ENCODE assay signal across 7 cellular contexts in genomic region chr14:24179961-24180726, GRCh38. TPM values are rescaled to one million over a fixed set of nuclear protein-coding genes. Genes with fewer than 3 reads are reported as not detected.
DNase-seq lines count a peak whose midpoint lies in the region; ATAC-seq and TF ChIP-seq lines count a peak whose summit lies in the region.

No MANE protein-coding gene starts in this region.

- H3K27ac Mint-ChIP-seq in stimulated activated effector memory CD8-positive, alpha-beta T cell treated with anti-CD3 and anti-CD28 coated beads, Interleukin-12 subunit alpha, Interleukin-12 subunit beta, amount 100 ng/mL, for 72 hours: peak overlapping the region; percentile 85

- H3K27ac ChIP-seq in right atrium auricular region: peak overlapping the region; percentile 48

- no peak overlapping the region for H3K4me3 Mint-ChIP-seq in stimulated activated effector memory CD8-positive, alpha-beta T cell treated with anti-CD3 and anti-CD28 coated beads, Interleukin-12 subunit alpha, Interleukin-12 subunit beta, amount 100 ng/mL, for 72 hours

- ATAC-seq in stimulated activated effector memory CD8-positive, alpha-beta T cell treated with anti-CD3 and anti-CD28 coated beads, Interleukin-12 subunit alpha, Interleukin-12 subunit beta, amount 100 ng/mL, for 72 hours: peak; percentile 27
- no peak for ATAC-seq in HG03045 (IDR thresholded peaks at IDR 0.05; ENCODE audit: unreplicated experiment)
- no peak for ATAC-seq in GM18520 (IDR thresholded peaks at IDR 0.05; ENCODE audit: unreplicated experiment)

- peaks cover 98% of the 10 kb centered on the region for H3K36me3 Mint-ChIP-seq in stimulated activated effector memory CD8-positive, alpha-beta T cell treated with anti-CD3 and anti-CD28 coated beads, Interleukin-12 subunit alpha, Interleukin-12 subunit beta, amount 100 ng/mL, for 72 hours

- H3K9me3 ChIP-seq in adipocyte (ENCODE audit: control insufficient read depth, low read length): no peaks in the 10 kb centered on the region
- no peaks in the 10 kb centered on the region for H3K9me3 ChIP-seq in right atrium auricular region

- H3K27me3 ChIP-seq in adipocyte (replicated peaks; ENCODE audit: control insufficient read depth, insufficient read depth, low read length): no peaks in the 10 kb centered on the region
- no peaks in the 10 kb centered on the region for H3K27me3 ChIP-seq in right atrium auricular region

- H3K36me3 ChIP-seq in adipocyte (ENCODE audit: control insufficient read depth, insufficient read depth, low read length, severe bottlenecking): peaks cover 76% of the 10 kb centered on the region
- peaks cover 39% of the 10 kb centered on the region for H3K36me3 ChIP-seq in right atrium auricular region

- peaks cover 25% of the 10 kb centered on the region for H3K4me1 Mint-ChIP-seq in stimulated activated effector memory CD8-positive, alpha-beta T cell treated with anti-CD3 and anti-CD28 coated beads, Interleukin-12 subunit alpha, Interleukin-12 subunit beta, amount 100 ng/mL, for 72 hours

- peak overlapping the region; percentile 53 for H3K9ac ChIP-seq in adipocyte (ENCODE audit: low read length)

- peak; percentile 42 for DNase-seq in HFF-Myc (ENCODE audit: extremely low read depth, low read depth)
- peak; percentile 59 for DNase-seq in adipocyte (ENCODE audit: low read depth)
- DNase-seq in right atrium auricular region (ENCODE audit: low spot score): peak; percentile 66
- no peak for DNase-seq in stimulated activated effector memory CD8-positive, alpha-beta T cell treated with anti-CD3 and anti-CD28 coated beads, Interleukin-12 subunit alpha, Interleukin-12 subunit beta, amount 100 ng/mL, for 72 hours (ENCODE audit: low spot score in 2 of 2)
- DNase-seq in stimulated activated naive CD4-positive, alpha-beta T cell (lab: John Stamatoyannopoulos, UW): no peak

- H3K4me1 ChIP-seq in adipocyte (ENCODE audit: control insufficient read depth, insufficient read depth, low read length) (peaks cover 16% of the 10 kb centered on the region), right atrium auricular region (peaks cover 0 to 10% of the 10 kb centered on the region in 2 donors)

- no peak for TF ChIP-seq CTCF in HFF-Myc (IDR thresholded peaks at IDR 0.05; ENCODE audit: low read depth, low read length, missing control alignments)
- TF ChIP-seq CTCF in right atrium auricular region (IDR thresholded peaks at IDR 0.05): no peak

- no peak overlapping the region for H3K4me3 ChIP-seq in HFF-Myc (replicated peaks; ENCODE audit: low read depth, low read length)
- no peak overlapping the region for H3K4me3 ChIP-seq in adipocyte (ENCODE audit: low read length)
- no peak overlapping the region for H3K4me3 ChIP-seq in right atrium auricular region

- H3K9me3 Mint-ChIP-seq in stimulated activated effector memory CD8-positive, alpha-beta T cell treated with anti-CD3 and anti-CD28 coated beads, Interleukin-12 subunit alpha, Interleukin-12 subunit beta, amount 100 ng/mL, for 72 hours: no peaks in the 10 kb centered on the region

RNA-seq across cellular contexts. Expression of gene REC8, which starts 8.3 kb away (rescaled TPM):
- 1 to 10 TPM; 3.8 to 5.6 TPM for total RNA-seq in right atrium auricular region

RNA-seq across cellular contexts. Expression of gene IPO4, which starts 8.5 kb away (rescaled TPM):
- total RNA-seq in right atrium auricular region: 10 to 100 TPM; 12.1 to 15.7 TPM

RNA-seq across cellular contexts. Expression of gene TM9SF1, which starts 15.1 kb away (rescaled TPM):
- 10 to 100 TPM; 23.5 to 42.7 TPM for total RNA-seq in right atrium auricular region

RNA-seq across cellular contexts. Expression of gene IRF9, which starts 19.1 kb away (rescaled TPM):
- 10 to 100 TPM; 29.2 to 33.1 TPM for total RNA-seq in right atrium auricular region

RNA-seq across cellular contexts. Expression of gene TSSK4, which starts 25.4 kb away (rescaled TPM):
- not detected for total RNA-seq in right atrium auricular region

Comparison
In these comparisons a context has a peak if more than half of its experiments do, and no peak if none do; other contexts are left out.
1. DNase-seq: peak in HFF-Myc (single experiment), adipocyte (single experiment) and right atrium auricular region (single experiment); none in stimulated activated effector memory CD8-positive, alpha-beta T cell treated with anti-CD3 and anti-CD28 coated beads, Interleukin-12 subunit alpha, Interleukin-12 subunit beta, amount 100 ng/mL, for 72 hours (0 of 2) and stimulated activated naive CD4-positive, alpha-beta T cell (0 of 6).